In the genomic region with DNA sequence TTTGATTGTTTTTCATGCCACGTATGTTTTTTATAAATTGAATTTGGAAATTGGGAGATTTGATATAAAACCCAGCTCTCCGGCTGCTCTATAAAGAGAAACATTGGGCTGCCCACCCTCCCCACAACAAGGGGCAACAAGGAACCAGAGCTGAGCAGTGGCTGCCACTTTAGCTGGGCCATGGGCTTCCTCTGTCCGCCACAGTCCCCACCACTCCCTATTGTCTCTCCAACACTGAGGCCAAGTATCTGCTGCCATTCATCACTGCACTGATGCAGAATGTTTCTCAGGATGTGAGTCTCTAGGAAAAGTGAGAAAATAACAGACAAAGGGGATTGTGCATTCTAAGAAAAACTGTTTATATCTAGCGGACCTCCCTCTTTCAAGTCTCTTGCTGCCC, we compare ENCODE assay signal across 40 cellular contexts.
"Had no signal": no experiment of that assay in that cellular context is flagged by ENCODE, and none has a peak within 500 bp of the region (broad histone marks: within the 10 kb centered on the region; RNA-seq: fewer than 3 reads in every experiment).

No MANE protein-coding gene starts in this region.

- H3K4me1 ChIP-seq: adrenal gland, ascending aorta had no signal

- H3K27me3 ChIP-seq: adrenal gland, ascending aorta, cardiac muscle cell had no signal

- FAIRE-seq: TTC549 had no signal

- H3K27me3 Mint-ChIP-seq: activated CD4-positive, alpha-beta T cell treated with anti-CD3 and anti-CD28 coated beads for 36 hours; activated CD4-positive, alpha-beta T cell treated with anti-CD3 and anti-CD28 coated beads, Interleukin-2, amount 10 ng/mL, durations not matched to agents 7 days and 5 days; activated CD8-positive, alpha-beta memory T cell treated with anti-CD3 and anti-CD28 coated beads, Interleukin-2, amount 10 ng/mL, durations not matched to agents 7 days and 5 days; activated naive CD8-positive, alpha-beta T cell treated with anti-CD3 and anti-CD28 coated beads for 36 hours; activated T-helper 17 cell treated with anti-CD3 and anti-CD28 coated beads, Interleukin-2, amount 50 U/mL, for 72 hours; central memory CD8-positive, alpha-beta T cell had no signal

- H3K27ac ChIP-seq: adrenal gland, ascending aorta, cardiac muscle cell, WERI-Rb-1 had no signal

- H3K36me3 Mint-ChIP-seq: activated CD8-positive, alpha-beta memory T cell treated with anti-CD3 and anti-CD28 coated beads, Interleukin-2, amount 10 ng/mL, durations not matched to agents 7 days and 5 days had no signal

- H3K9me3 ChIP-seq: ascending aorta had no signal

- H3K4me1 Mint-ChIP-seq: activated CD4-positive, alpha-beta memory T cell treated with anti-CD3 and anti-CD28 coated beads, Interleukin-2, amount 10 ng/mL, durations not matched to agents 7 days and 5 days; activated CD4-positive, alpha-beta T cell treated with anti-CD3 and anti-CD28 coated beads for 36 hours; activated CD4-positive, alpha-beta T cell treated with anti-CD3 and anti-CD28 coated beads, Interleukin-2, amount 10 ng/mL, durations not matched to agents 7 days and 5 days; activated CD8-positive, alpha-beta memory T cell treated with anti-CD3 and anti-CD28 coated beads, Interleukin-2, amount 10 ng/mL, durations not matched to agents 7 days and 5 days; activated naive CD8-positive, alpha-beta T cell treated with anti-CD3 and anti-CD28 coated beads for 36 hours; activated T-helper 17 cell treated with anti-CD3 and anti-CD28 coated beads, Interleukin-2, amount 50 U/mL, for 72 hours; brain; central memory CD8-positive, alpha-beta T cell; WTC11 had no signal

- ATAC-seq: activated CD4-positive, alpha-beta T cell treated with anti-CD3 and anti-CD28 coated beads for 36 hours; activated CD4-positive, CD25-positive, alpha-beta regulatory T cell treated with anti-CD3 and anti-CD28 coated beads, Interleukin-2, amount 50 U/mL, for 24 hours; activated CD8-positive, alpha-beta memory T cell treated with anti-CD3 and anti-CD28 coated beads, Interleukin-2, amount 10 ng/mL, durations not matched to agents 7 days and 5 days; activated CD8-positive, alpha-beta T cell treated with anti-CD3 and anti-CD28 coated beads, Interleukin-2, amount 10 ng/mL, durations not matched to agents 7 days and 5 days; activated naive CD4-positive, alpha-beta T cell treated with anti-CD3 and anti-CD28 coated beads, Interleukin-2, amount 50 U/mL, for 72 hours; activated T-cell treated with anti-CD3 and anti-CD28 coated beads, Interleukin-2, amount 50 U/mL, for 4 hours; activated T-cell treated with anti-CD3 and anti-CD28 coated beads, Interleukin-2, amount 50 U/mL, for 72 hours; activated T-helper 17 cell treated with anti-CD3 and anti-CD28 coated beads, Interleukin-2, amount 50 U/mL, for 72 hours; WTC11 had no signal

- H3K4me3 Mint-ChIP-seq: activated CD4-positive, alpha-beta memory T cell treated with anti-CD3 and anti-CD28 coated beads, Interleukin-2, amount 10 ng/mL, durations not matched to agents 7 days and 5 days; activated CD4-positive, alpha-beta T cell treated with anti-CD3 and anti-CD28 coated beads for 36 hours; activated CD4-positive, alpha-beta T cell treated with anti-CD3 and anti-CD28 coated beads, Interleukin-2, amount 10 ng/mL, durations not matched to agents 7 days and 5 days; activated CD8-positive, alpha-beta memory T cell treated with anti-CD3 and anti-CD28 coated beads, Interleukin-2, amount 10 ng/mL, durations not matched to agents 7 days and 5 days; activated CD8-positive, alpha-beta T cell treated with anti-CD3 and anti-CD28 coated beads, Interleukin-2, amount 10 ng/mL, durations not matched to agents 7 days and 5 days; activated naive CD4-positive, alpha-beta T cell treated with anti-CD3 and anti-CD28 coated beads for 36 hours; activated naive CD8-positive, alpha-beta T cell treated with anti-CD3 and anti-CD28 coated beads for 36 hours; activated T-cell treated with anti-CD3 and anti-CD28 coated beads, Interleukin-2, amount 50 U/mL, for 4 hours; activated T-cell treated with anti-CD3 and anti-CD28 coated beads, Interleukin-2, amount 50 U/mL, for 72 hours; activated T-helper 1 cell treated with anti-CD3 and anti-CD28 coated beads, Interleukin-12 subunit alpha, Interleukin-12 subunit beta, Interleukin-2, Interleukin-4 antibody, amounts not matched to agents 30 ng/mL and 10 ng/mL and 1 ng/mL, durations not matched to agents 14 hours and 24 hours and 36 hours; activated T-helper 17 cell treated with anti-CD3 and anti-CD28 coated beads, Interleukin-2, amount 50 U/mL, for 72 hours; brain; central memory CD8-positive, alpha-beta T cell; T-helper 1 cell treated with Interleukin-12 subunit alpha and Interleukin-12 subunit beta and Interleukin-4 antibody, amounts not matched to agents 30 μg/mL and 1 μg/mL, for 36 hours; T-helper 2 cell treated with Interferon-gamma antibody and Interleukin-4, amounts not matched to agents 5 μg/mL and 100 μg/mL, for 36 hours; WTC11 had no signal

- H3K36me3 ChIP-seq: adrenal gland, ascending aorta, cardiac muscle cell, WERI-Rb-1 had no signal

- H3K4me3 ChIP-seq: adrenal gland, ascending aorta, cardiac muscle cell had no signal

- DNase-seq: activated CD4-positive, alpha-beta memory T cell treated with anti-CD3 and anti-CD28 coated beads, Interleukin-2, amount 10 ng/mL, durations not matched to agents 7 days and 5 days; activated CD4-positive, alpha-beta T cell treated with anti-CD3 and anti-CD28 coated beads for 1 hour; activated CD4-positive, alpha-beta T cell treated with anti-CD3 and anti-CD28 coated beads for 36 hours; activated CD4-positive, alpha-beta T cell treated with anti-CD3 and anti-CD28 coated beads for 48 hours; activated CD4-positive, alpha-beta T cell treated with anti-CD3 and anti-CD28 coated beads, Interleukin-2, amount 10 ng/mL, durations not matched to agents 7 days and 5 days; activated CD4-positive, alpha-beta T cell treated with anti-CD3 and anti-CD28 coated beads, Interleukin-2, amount 50 U/mL, for 48 hours; activated CD4-positive, CD25-positive, alpha-beta regulatory T cell; activated CD8-positive, alpha-beta memory T cell treated with anti-CD3 and anti-CD28 coated beads for 24 hours; activated CD8-positive, alpha-beta memory T cell treated with anti-CD3 and anti-CD28 coated beads, Interleukin-2, amount 10 ng/mL, durations not matched to agents 7 days and 5 days; activated CD8-positive, alpha-beta T cell treated with anti-CD3 and anti-CD28 coated beads, Interleukin-2, amount 10 ng/mL, durations not matched to agents 7 days and 5 days; activated effector memory CD4-positive, alpha-beta T cell treated with anti-CD3 and anti-CD28 coated beads, Interleukin-2, amount 50 U/mL, for 16 hours; activated gamma-delta T cell treated with Interleukin-2 at 50 U/mL for 16 hours; activated naive CD4-positive, alpha-beta T cell; activated naive CD4-positive, alpha-beta T cell treated with anti-CD3 and anti-CD28 coated beads for 36 hours; activated naive CD4-positive, alpha-beta T cell treated with anti-CD3 and anti-CD28 coated beads, Interleukin-2, amount 50 U/mL, for 16 hours; activated naive CD8-positive, alpha-beta T cell treated with anti-CD3 and anti-CD28 coated beads for 36 hours; activated T-cell treated with anti-CD3 and anti-CD28 coated beads for 4 hours; activated T-cell treated with anti-CD3 and anti-CD28 coated beads, Interleukin-2, amount 50 U/mL, for 1 hour; activated T-cell treated with anti-CD3 and anti-CD28 coated beads, Interleukin-2, amount 50 U/mL, for 4 hours; activated T-cell treated with anti-CD3 and anti-CD28 coated beads, Interleukin-2, amount 50 U/mL, for 72 hours; adrenal gland; amniotic stem cell; caudate nucleus; cerebellar nuclear complex; T-helper 1 cell; T-helper 2 cell; T-helper 9 cell; WERI-Rb-1 had no signal

- H3K27ac Mint-ChIP-seq: activated CD4-positive, alpha-beta memory T cell treated with anti-CD3 and anti-CD28 coated beads, Interleukin-2, amount 10 ng/mL, durations not matched to agents 7 days and 5 days; activated CD4-positive, alpha-beta T cell treated with anti-CD3 and anti-CD28 coated beads for 36 hours; activated CD4-positive, alpha-beta T cell treated with anti-CD3 and anti-CD28 coated beads, Interleukin-2, amount 10 ng/mL, durations not matched to agents 7 days and 5 days; activated CD8-positive, alpha-beta memory T cell treated with anti-CD3 and anti-CD28 coated beads, Interleukin-2, amount 10 ng/mL, durations not matched to agents 7 days and 5 days; activated CD8-positive, alpha-beta T cell treated with anti-CD3 and anti-CD28 coated beads, Interleukin-2, amount 10 ng/mL, durations not matched to agents 7 days and 5 days; activated naive CD4-positive, alpha-beta T cell treated with anti-CD3 and anti-CD28 coated beads for 36 hours; activated naive CD4-positive, alpha-beta T cell treated with anti-CD3 and anti-CD28 coated beads, Interleukin-2, amount 50 U/mL, for 72 hours; activated naive CD8-positive, alpha-beta T cell treated with anti-CD3 and anti-CD28 coated beads for 36 hours; activated T-cell treated with anti-CD3 and anti-CD28 coated beads, Interleukin-2, amount 50 U/mL, for 72 hours; activated T-helper 1 cell treated with anti-CD3 and anti-CD28 coated beads, Interleukin-12 subunit alpha, Interleukin-12 subunit beta, Interleukin-2, Interleukin-4 antibody, amounts not matched to agents 30 ng/mL and 10 ng/mL and 1 ng/mL, durations not matched to agents 14 hours and 24 hours and 36 hours; activated T-helper 17 cell treated with anti-CD3 and anti-CD28 coated beads, Interleukin-2, amount 50 U/mL, for 72 hours; brain; T-helper 1 cell treated with Interleukin-12 subunit alpha and Interleukin-12 subunit beta and Interleukin-4 antibody, amounts not matched to agents 30 μg/mL and 1 μg/mL, for 36 hours; T-helper 2 cell treated with Interferon-gamma antibody and Interleukin-4, amounts not matched to agents 5 μg/mL and 100 μg/mL, for 36 hours; WTC11 had no signal
